ENCODE assay signal across 16 cellular contexts in the genomic region with DNA sequence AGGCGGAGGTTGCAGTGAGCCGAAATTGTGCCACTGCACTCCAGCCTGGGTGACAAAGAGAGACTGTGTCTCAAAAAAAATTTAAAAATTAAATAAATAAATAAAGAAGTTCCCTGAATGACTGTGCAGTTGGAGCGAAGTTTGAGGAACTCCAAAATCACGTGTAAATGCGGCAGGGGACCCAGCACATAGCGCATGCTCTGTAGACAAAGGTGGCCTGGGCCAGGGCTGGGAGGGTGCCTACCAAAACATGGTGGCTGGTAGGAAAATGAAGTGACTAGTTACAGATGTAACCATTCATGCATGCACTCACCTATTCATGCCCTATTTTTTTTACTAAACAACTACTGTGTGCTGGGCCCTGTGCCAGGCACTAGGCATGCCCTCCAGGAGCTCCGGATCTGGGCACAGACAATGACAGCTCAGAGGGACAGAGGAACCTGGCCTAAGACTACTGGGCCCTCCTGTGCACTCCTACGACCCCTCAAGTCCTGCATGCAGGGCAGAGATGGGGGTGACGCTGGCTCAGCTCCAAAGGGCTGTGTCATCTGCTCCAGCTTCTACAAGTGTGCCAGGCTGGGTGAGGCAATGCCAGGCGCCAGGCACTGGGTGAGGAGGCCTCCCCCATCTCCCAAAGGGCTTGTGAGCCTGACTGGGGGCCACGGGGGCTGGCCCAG.
DNase-seq lines count a peak whose midpoint lies in the region; ATAC-seq lines count a peak whose summit lies in the region.
"Had no signal": no experiment of that assay in that cellular context is flagged by ENCODE, and none has a peak within 500 bp of the region (broad histone marks: within the 10 kb centered on the region; RNA-seq: fewer than 3 reads in every experiment).

No MANE protein-coding gene starts in this region.

- peak overlapping the region; percentile 82 for H3K27ac Mint-ChIP-seq in dendritic cell treated with granulocyte-macrophage colony-stimulating factor and Interleukin-4, amounts not matched to agents 40 ng/mL and 50 ng/mL, for 4 days
- no peak overlapping the region for H3K27ac Mint-ChIP-seq in stimulated activated naive B cell treated with anti-CD40 and anti-IgM and Interleukin-4, amounts not matched to agents 10 μg/mL and 1 μg/mL and 100 μg/mL, for 72 hours
- H3K27ac Mint-ChIP-seq: activated T-helper 1 cell treated with anti-CD3 and anti-CD28 coated beads, Interleukin-12 subunit alpha, Interleukin-12 subunit beta, Interleukin-2, Interleukin-4 antibody, amounts not matched to agents 30 ng/mL and 10 ng/mL and 1 ng/mL, durations not matched to agents 14 hours and 24 hours and 36 hours had no signal

- H3K36me3 Mint-ChIP-seq in dendritic cell treated with granulocyte-macrophage colony-stimulating factor and Interleukin-4, amounts not matched to agents 40 ng/mL and 50 ng/mL, for 4 days (ENCODE audit: low read depth), result no peaks in the 10 kb centered on the region
- peaks cover 0 to 3% of the 10 kb centered on the region in 2 donors for H3K36me3 Mint-ChIP-seq in stimulated activated naive B cell treated with anti-CD40 and anti-IgM and Interleukin-4, amounts not matched to agents 10 μg/mL and 1 μg/mL and 100 μg/mL, for 72 hours

- H3K9me3 Mint-ChIP-seq in dendritic cell treated with granulocyte-macrophage colony-stimulating factor and Interleukin-4, amounts not matched to agents 40 ng/mL and 50 ng/mL, for 4 days, result no peaks in the 10 kb centered on the region
- no peaks in the 10 kb centered on the region for H3K9me3 Mint-ChIP-seq in stimulated activated naive B cell treated with anti-CD40 and anti-IgM and Interleukin-4, amounts not matched to agents 10 μg/mL and 1 μg/mL and 100 μg/mL, for 72 hours
- H3K9me3 Mint-ChIP-seq: activated T-helper 1 cell treated with anti-CD3 and anti-CD28 coated beads, Interleukin-12 subunit alpha, Interleukin-12 subunit beta, Interleukin-2, Interleukin-4 antibody, amounts not matched to agents 30 ng/mL and 10 ng/mL and 1 ng/mL, durations not matched to agents 14 hours and 24 hours and 36 hours had no signal

- DNase-seq in NOMO-1 treated with DMSO at 0.1 percent for 48 hours (lab: John Stamatoyannopoulos, UW; ENCODE audit: unreplicated experiment) (peak; percentile 16), NOMO-1 (lab: John Stamatoyannopoulos, UW; ENCODE audit: unreplicated experiment in 2 of 2) (no peak), NCI-H2171 (lab: John Stamatoyannopoulos, UW) (peak; percentile 48), left colon (no peak)
- DNase-seq in stimulated activated naive B cell treated with anti-CD40 and anti-IgM and Interleukin-4, amounts not matched to agents 10 μg/mL and 1 μg/mL and 100 μg/mL, for 72 hours, result no peak
- DNase-seq: activated CD4-positive, alpha-beta T cell treated with anti-CD3 and anti-CD28 coated beads, Interleukin-2, amount 50 U/mL, for 4 hours; dermis blood vessel endothelial cell; DMS79; mesendoderm; NCI-H1092 treated with DMSO at 0.1 percent for 48 hours; NCI-H526; occipital lobe had no signal

- ATAC-seq in stimulated activated naive B cell treated with anti-CD40 and anti-IgM and Interleukin-4, amounts not matched to agents 10 μg/mL and 1 μg/mL and 100 μg/mL, for 72 hours (replicated peaks), result peak; percentile 22 to 34
- ATAC-seq in HG02588 (IDR thresholded peaks at IDR 0.05; ENCODE audit: unreplicated experiment) (no peak), left colon (no peak), HG02678 (IDR thresholded peaks at IDR 0.05; ENCODE audit: unreplicated experiment) (no peak)

- intact Hi-C loops in dendritic cell treated with granulocyte-macrophage colony-stimulating factor and Interleukin-4, amounts not matched to agents 40 ng/mL and 50 ng/mL, for 4 days (cut with micrococcal nuclease), result no loop called here
- intact Hi-C loops in left colon (cut with DNase I, micrococcal nuclease), result no loop called here

- peaks cover 7% of the 10 kb centered on the region for H3K27me3 Mint-ChIP-seq in dendritic cell treated with granulocyte-macrophage colony-stimulating factor and Interleukin-4, amounts not matched to agents 40 ng/mL and 50 ng/mL, for 4 days
- no peaks in the 10 kb centered on the region for H3K27me3 Mint-ChIP-seq in stimulated activated naive B cell treated with anti-CD40 and anti-IgM and Interleukin-4, amounts not matched to agents 10 μg/mL and 1 μg/mL and 100 μg/mL, for 72 hours

- H3K4me1 Mint-ChIP-seq in dendritic cell treated with granulocyte-macrophage colony-stimulating factor and Interleukin-4, amounts not matched to agents 40 ng/mL and 50 ng/mL, for 4 days (ENCODE audit: low read depth), result peaks cover 35% of the 10 kb centered on the region
- peaks cover 15 to 17% of the 10 kb centered on the region in 2 donors for H3K4me1 Mint-ChIP-seq in stimulated activated naive B cell treated with anti-CD40 and anti-IgM and Interleukin-4, amounts not matched to agents 10 μg/mL and 1 μg/mL and 100 μg/mL, for 72 hours

- no peak overlapping the region for H3K4me3 Mint-ChIP-seq in dendritic cell treated with granulocyte-macrophage colony-stimulating factor and Interleukin-4, amounts not matched to agents 40 ng/mL and 50 ng/mL, for 4 days
- no peak overlapping the region for H3K4me3 Mint-ChIP-seq in stimulated activated naive B cell treated with anti-CD40 and anti-IgM and Interleukin-4, amounts not matched to agents 10 μg/mL and 1 μg/mL and 100 μg/mL, for 72 hours
- H3K4me3 Mint-ChIP-seq: activated T-helper 1 cell treated with anti-CD3 and anti-CD28 coated beads, Interleukin-12 subunit alpha, Interleukin-12 subunit beta, Interleukin-2, Interleukin-4 antibody, amounts not matched to agents 30 ng/mL and 10 ng/mL and 1 ng/mL, durations not matched to agents 14 hours and 24 hours and 36 hours had no signal

Comparison
In these comparisons a context has a peak if more than half of its experiments do, and no peak if none do; other contexts are left out.
1. DNase-seq: peak in NOMO-1 treated with DMSO at 0.1 percent for 48 hours (single experiment) and NCI-H2171 (single experiment); none in NOMO-1 (0 of 2), stimulated activated naive B cell treated with anti-CD40 and anti-IgM and Interleukin-4, amounts not matched to agents 10 μg/mL and 1 μg/mL and 100 μg/mL, for 72 hours (single experiment) and left colon (0 of 2).
2. ATAC-seq: peak in stimulated activated naive B cell treated with anti-CD40 and anti-IgM and Interleukin-4, amounts not matched to agents 10 μg/mL and 1 μg/mL and 100 μg/mL, for 72 hours (2 of 2); none in HG02588 (single experiment), left colon (single experiment) and HG02678 (single experiment).